Comparison of ENCODE assay signal across 17 cellular contexts in genomic region chr9:68498816-68499215, GRCh38. TPM values are rescaled to one million over a fixed set of nuclear protein-coding genes. Genes with fewer than 3 reads are reported as not detected.
DNase-seq lines count a peak whose midpoint lies in the region; ATAC-seq and TF ChIP-seq lines count a peak whose summit lies in the region.
"Had no signal": no experiment of that assay in that cellular context is flagged by ENCODE, and none has a peak within 500 bp of the region (broad histone marks: within the 10 kb centered on the region; RNA-seq: fewer than 3 reads in every experiment).

No MANE protein-coding gene starts in this region.

- no peak overlapping the region for H3K9ac ChIP-seq in rectal smooth muscle tissue (ENCODE audit: low read length)

- no peak for TF ChIP-seq CTCF in left ventricle myocardium inferior (IDR thresholded peaks at IDR 0.05; ENCODE audit: borderline replicate concordance)
- no peak for TF ChIP-seq CTCF in coronary artery (IDR thresholded peaks at IDR 0.05)

- H3K4me1 ChIP-seq in left ventricle myocardium inferior (peaks cover 86% of the 10 kb centered on the region), rectal smooth muscle tissue (ENCODE audit: control insufficient read depth, insufficient read depth, low read length) (peaks cover 27% of the 10 kb centered on the region), aorta (ENCODE audit: control insufficient read depth in 1 of 2, insufficient read depth in 2 of 2, low read length in 2 of 2) (peaks cover 7 to 10% of the 10 kb centered on the region in 2 donors)

- intact Hi-C loops in left ventricle myocardium inferior (cut with micrococcal nuclease), result no loop called here
- intact Hi-C loops in cardiac septum (cut with DNase I), result no loop called here
- intact Hi-C loops in aorta (cut with DNase I), result loop anchor here in 1 of 2 donors (5.0 to 10.0 kb wide), 2 partner anchors 37 to 54 kb away; no protein-coding TSS in a partner anchor

- no peaks in the 10 kb centered on the region for H3K27me3 ChIP-seq in left ventricle myocardium inferior (ENCODE audit: low read depth)
- H3K27me3 ChIP-seq in rectal smooth muscle tissue (ENCODE audit: control insufficient read depth, insufficient read depth, low read length), result no peaks in the 10 kb centered on the region
- no peaks in the 10 kb centered on the region for H3K27me3 ChIP-seq in aorta (ENCODE audit: control insufficient read depth in 1 of 2, insufficient read depth in 2 of 2, low read length in 1 of 2)

- peak overlapping the region; percentile 86 for H3K27ac ChIP-seq in left ventricle myocardium inferior (replicated peaks)
- peak overlapping the region; percentile 91 to 93 for H3K27ac ChIP-seq in coronary artery
- peak overlapping the region; percentile 25 for H3K27ac ChIP-seq in rectal smooth muscle tissue (ENCODE audit: low read depth, low read length)
- peak overlapping the region; percentile 63 to 86 for H3K27ac ChIP-seq in aorta (ENCODE audit: low read depth in 1 of 2, low read length in 2 of 2)
- H3K27ac ChIP-seq: C4-2B had no signal

- DNase-seq in left ventricle myocardium inferior (no peak), cardiac septum (ENCODE audit: low spot score) (no peak), coronary artery (ENCODE audit: low spot score) (no peak), aorta (no peak), SKM-1 treated with dmso at 0.1 percent for 144 hours (lab: John Stamatoyannopoulos, UW; ENCODE audit: unreplicated experiment) (no peak), NCI-H748 (lab: John Stamatoyannopoulos, UW; ENCODE audit: unreplicated experiment) (no peak), NCI-H1694 treated with DMSO at 0.1 percent for 48 hours (lab: John Stamatoyannopoulos, UW) (no peak)
- DNase-seq: COR-L47, DMS153, KG1, NCI-H2029, NCI-H2171 treated with DMSO at 0.1 percent for 48 hours, NCI-H524 had no signal

- ATAC-seq in aorta (ENCODE audit: low FRiP score), result no peak

- WGBS in aorta, 2 donors, result 88 to 89% methylated on average over 2 of the region's 2 CpGs

- H3K4me3 ChIP-seq in left ventricle myocardium inferior, result no peak overlapping the region
- no peak overlapping the region for H3K4me3 ChIP-seq in coronary artery
- no peak overlapping the region for H3K4me3 ChIP-seq in rectal smooth muscle tissue (ENCODE audit: low read length)
- no peak overlapping the region for H3K4me3 ChIP-seq in aorta (ENCODE audit: low read length in 2 of 2)

- H3K36me3 ChIP-seq in left ventricle myocardium inferior (peaks cover 39% of the 10 kb centered on the region), rectal smooth muscle tissue (ENCODE audit: control insufficient read depth, insufficient read depth, low read length) (peaks cover 5% of the 10 kb centered on the region), aorta (ENCODE audit: control insufficient read depth in 1 of 2, insufficient read depth in 2 of 2, low read length in 1 of 2) (peaks cover 0 to 3% of the 10 kb centered on the region in 2 donors)

- H3K9me3 ChIP-seq in left ventricle myocardium inferior (replicated peaks) (no peaks in the 10 kb centered on the region), aorta (ENCODE audit: control insufficient read depth, low read length) (no peaks in the 10 kb centered on the region)

RNA-seq across cellular contexts. Expression of gene TMEM252, which starts 41.9 kb away (rescaled TPM):
- total RNA-seq in left ventricle myocardium inferior, result not detected
- total RNA-seq in cardiac septum, result not detected
- total RNA-seq in aorta, result not detected
- under 1 TPM in 1 of 2 donors, not detected in 1; 0.75 TPM for polyA plus RNA-seq in aorta
- total RNA-seq: A172, MCF 10A had no signal

Comparison
In these comparisons a context has a peak if more than half of its experiments do, and no peak if none do; other contexts are left out.
1. H3K27ac ChIP-seq: peak in every context shown above with its lines; median percentile 92 in coronary artery; 86 in left ventricle myocardium inferior; 74 in aorta; 25 in rectal smooth muscle tissue.